ENCODE assay signal across 12 cellular contexts in the genomic region with DNA sequence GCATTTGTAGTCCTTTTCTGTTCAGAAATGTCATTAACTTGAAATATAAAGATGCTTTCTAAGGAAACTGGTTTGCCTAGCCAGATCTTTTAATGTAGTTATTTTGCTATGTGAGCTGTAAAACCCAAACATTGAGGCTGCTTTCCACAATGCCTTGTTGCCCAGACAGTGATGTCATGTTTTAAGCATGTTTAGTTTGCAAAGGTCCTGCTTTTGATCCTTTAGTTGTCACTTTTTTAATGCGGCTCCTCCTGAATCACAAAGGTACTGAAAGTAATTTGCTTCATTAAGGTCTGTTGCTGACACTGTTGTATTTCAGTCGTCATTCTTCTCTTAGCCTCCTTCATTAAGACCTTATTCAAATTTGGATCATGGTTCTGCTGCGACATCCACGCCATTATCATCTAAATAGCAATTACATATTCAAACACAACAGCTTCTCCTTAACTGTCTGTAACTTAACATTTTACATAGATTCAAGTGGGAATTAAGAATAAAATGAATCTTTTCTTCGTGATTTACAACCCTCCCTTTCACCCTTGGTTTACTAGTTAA. TPM values are rescaled to one million over a fixed set of nuclear protein-coding genes. Genes with fewer than 3 reads are reported as not detected.
DNase-seq lines count a peak whose midpoint lies in the region; ATAC-seq and TF ChIP-seq lines count a peak whose summit lies in the region.
"Had no signal": no experiment of that assay in that cellular context is flagged by ENCODE, and none has a peak within 500 bp of the region (broad histone marks: within the 10 kb centered on the region; RNA-seq: fewer than 3 reads in every experiment).

No MANE protein-coding gene starts in this region.

- H3K36me3 Mint-ChIP-seq in progenitor cell of endocrine pancreas (ENCODE audit: insufficient read depth): peaks cover 1% of the 10 kb centered on the region

- H3K27me3 Mint-ChIP-seq in progenitor cell of endocrine pancreas: no peaks in the 10 kb centered on the region
- H3K27me3 Mint-ChIP-seq: effector memory CD8-positive, alpha-beta T cell had no signal

- H4K20me1 ChIP-seq in PC-3 (ENCODE audit: low read length): no peaks in the 10 kb centered on the region

- no peak overlapping the region for H3K4me2 ChIP-seq in PC-3 (ENCODE audit: low read length)

- H3K36me3 ChIP-seq in HEK293 (ENCODE audit: control insufficient read depth in 2 of 2, insufficient read depth in 1 of 2, low read length in 2 of 2) (no peaks in the 10 kb centered on the region), PC-3 (ENCODE audit: low read depth, low read length) (no peaks in the 10 kb centered on the region), gastrocnemius medialis (no peaks in the 10 kb centered on the region)

- CTCF ChIA-PET in HEK293 (lab: Yijun Ruan, JAX) (interaction anchor here (0.6 to 1.8 kb wide), 5 partner anchors 14 to 328 kb away, joined by 3 to 7 read pairs (median 3); no protein-coding TSS in a partner anchor), PC-3 (lab: Charles Lee) (interaction anchor here (0.7 kb wide), 1 partner anchor 11 kb away, joined by 4 read pairs; no protein-coding TSS in a partner anchor)

- H3K4me1 ChIP-seq in HEK293 (ENCODE audit: control insufficient read depth, insufficient read depth, low read length): peaks cover 11% of the 10 kb centered on the region
- H3K4me1 ChIP-seq in PC-3 (ENCODE audit: insufficient read depth, low read length): no peaks in the 10 kb centered on the region
- peaks cover 22 to 32% of the 10 kb centered on the region in 2 donors for H3K4me1 ChIP-seq in gastrocnemius medialis

- H2AFZ ChIP-seq in PC-3 (ENCODE audit: low read length): no peak overlapping the region

- H3K4me3 ChIP-seq in HEK293 (ENCODE audit: low read depth, low read length) (no peak overlapping the region), PC-3 (ENCODE audit: low read length) (no peak overlapping the region), fibroblast of villous mesenchyme (ENCODE audit: low read depth, low read length) (no peak overlapping the region), gastrocnemius medialis (no peak overlapping the region)

- H3K79me2 ChIP-seq in PC-3 (ENCODE audit: low read length): no peaks in the 10 kb centered on the region

- peak overlapping the region; percentile 30 for H3K4me3 Mint-ChIP-seq in progenitor cell of endocrine pancreas (ENCODE audit: low read depth)
- H3K4me3 Mint-ChIP-seq: effector memory CD8-positive, alpha-beta T cell had no signal

- POLR2A ChIA-PET in HEK293 (lab: Yijun Ruan, JAX): no interaction called here
- POLR2A ChIA-PET in PC-3 (lab: Charles Lee; ENCODE audit: unreplicated experiment): no interaction called here

- TF ChIP-seq CTCF in HEK293 (tag by site-specific recombination; IDR thresholded peaks at IDR 0.05): no peak
- TF ChIP-seq CTCF in PC-3 (conservative IDR thresholded peaks at IDR 0.05; ENCODE audit: low read depth, low read length): no peak
- TF ChIP-seq CTCF in fibroblast of villous mesenchyme (IDR thresholded peaks at IDR 0.05; ENCODE audit: insufficient read depth, low read depth, low read length): no peak
- no peak for TF ChIP-seq CTCF in progenitor cell of endocrine pancreas (IDR thresholded peaks at IDR 0.05; ENCODE audit: unreplicated experiment)
- TF ChIP-seq CTCF in gastrocnemius medialis (IDR thresholded peaks at IDR 0.05 in 4 of 5, conservative IDR thresholded peaks at IDR 0.05 in 1 of 5): no peak

- H3K27me3 ChIP-seq in PC-3 (ENCODE audit: low read length): no peaks in the 10 kb centered on the region
- H3K27me3 ChIP-seq in gastrocnemius medialis: no peaks in the 10 kb centered on the region

- H3K27ac Mint-ChIP-seq in progenitor cell of endocrine pancreas: peak overlapping the region; percentile 79
- H3K27ac Mint-ChIP-seq: effector memory CD8-positive, alpha-beta T cell had no signal

- DNase-seq in PC-3: peak; percentile 2
- DNase-seq in fibroblast of villous mesenchyme (ENCODE audit: low read depth): peak; percentile 43
- no peak for DNase-seq in progenitor cell of endocrine pancreas (ENCODE audit: low spot score, unreplicated experiment)
- DNase-seq in gastrocnemius medialis: no peak
- no peak for DNase-seq in SKM-1 (lab: John Stamatoyannopoulos, UW; ENCODE audit: unreplicated experiment)
- DNase-seq in kidney glomerular epithelial cell (lab: John Stamatoyannopoulos, UW): no peak
- DNase-seq: amniotic stem cell; effector memory CD8-positive, alpha-beta T cell; GOT3; NCI-H2081 treated with DMSO at 0.1 percent for 48 hours had no signal

- no peak for TF ChIP-seq POLR2A in gastrocnemius medialis (IDR thresholded peaks at IDR 0.05)

- H3F3A ChIP-seq in PC-3 (ENCODE audit: low read length, unreplicated experiment): no peaks in the 10 kb centered on the region

- no peak overlapping the region for H3K9ac ChIP-seq in PC-3 (ENCODE audit: low read length)

- no peaks in the 10 kb centered on the region for H3K9me2 ChIP-seq in PC-3 (replicated peaks; ENCODE audit: low read length)

- H3K9me3 ChIP-seq in HEK293 (ENCODE audit: control insufficient read depth, insufficient read depth, low read depth, low read length) (no peaks in the 10 kb centered on the region), PC-3 (ENCODE audit: low read length) (no peaks in the 10 kb centered on the region), gastrocnemius medialis (no peaks in the 10 kb centered on the region)

- BruUV-seq in PC-3 (replicated peaks; lab: Mats Ljungman, UMichigan): no TSS peak

- H3K27ac ChIP-seq in HEK293 (ENCODE audit: extremely low read depth, low read depth, low read length) (no peak overlapping the region), PC-3 (ENCODE audit: low read length) (no peak overlapping the region), gastrocnemius medialis (no peak overlapping the region)

- peaks cover 4% of the 10 kb centered on the region for H3K9me3 Mint-ChIP-seq in progenitor cell of endocrine pancreas (ENCODE audit: low read depth)
- H3K9me3 Mint-ChIP-seq: effector memory CD8-positive, alpha-beta T cell had no signal

- in situ Hi-C loops in gastrocnemius medialis (cut with MboI; ENCODE audit: low sequenced_read_pairs in 4 of 4): no loop called here

- peaks cover 30% of the 10 kb centered on the region for H3K4me1 Mint-ChIP-seq in progenitor cell of endocrine pancreas (ENCODE audit: low read depth)

- intact Hi-C loops in PC-3 (cut with micrococcal nuclease): no loop called here
- intact Hi-C loops in gastrocnemius medialis (cut with DNase I; ENCODE audit: low total_unique reads): no loop called here

- ATAC-seq in PC-3 (no peak), gastrocnemius medialis (no peak)
- ATAC-seq: effector memory CD8-positive, alpha-beta T cell; sciatic nerve had no signal

TF ChIP-seq in HEK293, 187 proteins besides CTCF, POLR2A, EP300 and RAD21 (continues in another document):
- peak; percentile 50; the same call in 1 of the 2 replicates for TF ChIP-seq SCRT2 (tag by site-specific recombination; IDR thresholded peaks at IDR 0.05)
- peak; percentile 79 for TF ChIP-seq ATF2 (tag by site-specific recombination; IDR thresholded peaks at IDR 0.05; ENCODE audit: low read depth)
- TF ChIP-seq BCL6B (tag by site-specific recombination; IDR thresholded peaks at IDR 0.05): no peak
- no peak for TF ChIP-seq ZBTB10 (tag by site-specific recombination; IDR thresholded peaks at IDR 0.05)
- TF ChIP-seq PRDM1 (tag by site-specific recombination; IDR thresholded peaks at IDR 0.05): peak; percentile 48; the same call in 1 of the 2 replicates
- peak; percentile 44; the same call in 1 of the 2 replicates for TF ChIP-seq ZNF366 (tag by site-specific recombination; conservative IDR thresholded peaks at IDR 0.05)
- peak; percentile 49 for TF ChIP-seq ZNF335 (tag by site-specific recombination; conservative IDR thresholded peaks at IDR 0.05)

RNA-seq across cellular contexts. Expression of gene RPA3, which starts 10.6 kb away (rescaled TPM):
- 38.9 and 39.3 TPM in 2 replicates for total RNA-seq in PC-3 (2014; rRNA removed)
- total RNA-seq in fibroblast of villous mesenchyme: 24.6 and 25.8 TPM in 2 replicates
- total RNA-seq in progenitor cell of endocrine pancreas: 39.5 and 39.6 TPM in 2 replicates
- total RNA-seq in gastrocnemius medialis: 10 to 100 TPM in 3 of 4 donors, 1 to 10 TPM in 1; 4.7 to 14.3 (median 12.5) TPM

Comparison
In these comparisons a context has a peak if more than half of its experiments do, and no peak if none do; other contexts are left out.
1. DNase-seq: peak in PC-3 (single experiment) and fibroblast of villous mesenchyme (single experiment); none in progenitor cell of endocrine pancreas (single experiment), gastrocnemius medialis (0 of 2), SKM-1 (single experiment) and kidney glomerular epithelial cell (single experiment).